In genomic region chr1:218353656-218354055, GRCh38 we compare ENCODE assay signal across 1 cellular context.
TF ChIP-seq lines count a peak whose summit lies in the region.

No MANE protein-coding gene starts in this region.

TF ChIP-seq in HepG2, 621 proteins besides CTCF, POLR2A, EP300 and RAD21 (continued from another document):
- TF ChIP-seq RNF219 (CRISPR knock-in tag; IDR thresholded peaks at IDR 0.05) (no peak), ZNF513 (CRISPR knock-in tag; conservative IDR thresholded peaks at IDR 0.05) (no peak), SP140L (CRISPR knock-in tag; IDR thresholded peaks at IDR 0.05; ENCODE audit: borderline replicate concordance) (no peak), ZNF333 (CRISPR knock-in tag; IDR thresholded peaks at IDR 0.05; ENCODE audit: borderline replicate concordance) (no peak), ZNF296 (CRISPR knock-in tag; conservative IDR thresholded peaks at IDR 0.05) (no peak), MAFK (conservative IDR thresholded peaks at IDR 0.05 in 1 of 2, IDR thresholded peaks at IDR 0.05 in 1 of 2; ENCODE audit: low read length in 2 of 2) (no peak)
